Comparison of ENCODE assay signal across 11 cellular contexts in genomic region chr10:8403711-8404371, GRCh38.
DNase-seq lines count a peak whose midpoint lies in the region; ATAC-seq and TF ChIP-seq lines count a peak whose summit lies in the region.
"Had no signal": no experiment of that assay in that cellular context is flagged by ENCODE, and none has a peak within 500 bp of the region (broad histone marks: within the 10 kb centered on the region; RNA-seq: fewer than 3 reads in every experiment).

No MANE protein-coding gene starts in this region.

- no peaks in the 10 kb centered on the region for H3K9me3 Mint-ChIP-seq in Caco-2 (ENCODE audit: unreplicated experiment)
- no peaks in the 10 kb centered on the region for H3K9me3 Mint-ChIP-seq in GM23338
- no peaks in the 10 kb centered on the region for H3K9me3 Mint-ChIP-seq in activated T-helper 17 cell treated with anti-CD3 and anti-CD28 coated beads, Interleukin-2, amount 50 U/mL, for 72 hours
- H3K9me3 Mint-ChIP-seq in naive B cell = no peaks in the 10 kb centered on the region

- no peaks in the 10 kb centered on the region for H3K9me2 ChIP-seq in GM23338 (ENCODE audit: insufficient read depth)

- H3K27ac Mint-ChIP-seq in Caco-2 (ENCODE audit: unreplicated experiment) (no peak overlapping the region), GM23338 (0 out of 2 replicates have a peak overlapping the region, but pooled peaks have one; percentile 37), naive B cell (peak overlapping the region in 2 of 6 donors; percentile 8 to 38)
- peak overlapping the region; percentile 94 for H3K27ac Mint-ChIP-seq in activated T-helper 17 cell treated with anti-CD3 and anti-CD28 coated beads, Interleukin-2, amount 50 U/mL, for 72 hours

- ATAC-seq in GM23338 (peak; percentile 93), naive B cell (ENCODE audit: low read depth in 2 of 2) (no peak), GM21381 (IDR thresholded peaks at IDR 0.05; ENCODE audit: unreplicated experiment) (no peak), GM21447 (IDR thresholded peaks at IDR 0.05; ENCODE audit: unreplicated experiment) (no peak)
- no peak for ATAC-seq in activated T-helper 17 cell treated with anti-CD3 and anti-CD28 coated beads, Interleukin-2, amount 50 U/mL, for 72 hours (replicated peaks)

- CTCF ChIA-PET in Caco-2 (lab: Charles Lee) = interaction anchor here (0.7 kb wide), 1 partner anchor 268 kb away, joined by 3 read pairs; no protein-coding TSS in a partner anchor

- peak; percentile 44 to 57 for TF ChIP-seq CTCF in Caco-2 (IDR thresholded peaks at IDR 0.05; ENCODE audit: insufficient read depth in 1 of 2, low read depth in 1 of 2, low read length in 1 of 2, severe bottlenecking in 1 of 2, unreplicated experiment in 1 of 2)
- peak; percentile 63 to 65 for TF ChIP-seq CTCF in GM23338 (conservative IDR thresholded peaks at IDR 0.05; ENCODE audit: low read depth in 2 of 2)

- peaks cover 21% of the 10 kb centered on the region for H3K4me1 Mint-ChIP-seq in Caco-2 (ENCODE audit: low read depth, unreplicated experiment)
- peaks cover 30% of the 10 kb centered on the region for H3K4me1 Mint-ChIP-seq in GM23338
- peaks cover 51% of the 10 kb centered on the region for H3K4me1 Mint-ChIP-seq in activated T-helper 17 cell treated with anti-CD3 and anti-CD28 coated beads, Interleukin-2, amount 50 U/mL, for 72 hours
- peaks cover 8 to 19% (median 12%) of the 10 kb centered on the region in 3 donors for H3K4me1 Mint-ChIP-seq in naive B cell

- no peak overlapping the region for H3K4me2 ChIP-seq in GM23338

- H3K27me3 ChIP-seq in Caco-2 (replicated peaks; ENCODE audit: control insufficient read depth, insufficient read depth, low read length) = no peaks in the 10 kb centered on the region
- H3K27me3 ChIP-seq in GM23338 (ENCODE audit: insufficient read depth) = no peaks in the 10 kb centered on the region
- H3K27me3 ChIP-seq: SJCRH30 had no signal

- intact Hi-C loops in Caco-2 (cut with micrococcal nuclease; ENCODE audit: unreplicated experiment) = no loop called here

- H3K9me3 ChIP-seq in Caco-2 = no peaks in the 10 kb centered on the region
- H3K9me3 ChIP-seq: SJCRH30 had no signal

- H4K20me1 ChIP-seq in GM23338 (replicated peaks; ENCODE audit: insufficient read depth) = no peaks in the 10 kb centered on the region

- H3K79me2 ChIP-seq in GM23338 (replicated peaks; ENCODE audit: insufficient read depth) = no peaks in the 10 kb centered on the region

- no peak overlapping the region for H3K27ac ChIP-seq in GM23338 (ENCODE audit: low read depth)
- H3K27ac ChIP-seq: SJCRH30 had no signal

- peak in 1 of 2 experiments; percentile 49 for DNase-seq in Caco-2
- peak; percentile 70 for DNase-seq in GM23338 (ENCODE audit: low spot score)
- no peak for DNase-seq in naive B cell
- no peak for DNase-seq in stimulated activated CD4-positive, alpha-beta T cell treated with anti-CD3 and anti-CD28 coated beads, Interleukin-4, amount 100 ng/mL, for 24 hours
- DNase-seq in DMS53 (lab: John Stamatoyannopoulos, UW) = no peak
- DNase-seq: NCI-H1092, NCI-H510A, SJCRH30 had no signal

- no peaks in the 10 kb centered on the region for H3K36me3 ChIP-seq in Caco-2 (ENCODE audit: control insufficient read depth, insufficient read depth, low read length)
- no peaks in the 10 kb centered on the region for H3K36me3 ChIP-seq in GM23338 (ENCODE audit: insufficient read depth)
- H3K36me3 ChIP-seq: SJCRH30 had no signal

- H3K4me1 ChIP-seq in Caco-2 = peaks cover 40% of the 10 kb centered on the region
- peaks cover 22% of the 10 kb centered on the region for H3K4me1 ChIP-seq in GM23338 (ENCODE audit: insufficient read depth)
- H3K4me1 ChIP-seq: SJCRH30 had no signal

- no TSS peak for BruUV-seq in Caco-2 (replicated peaks; lab: Mats Ljungman, UMichigan)

- POLR2A ChIA-PET in Caco-2 (lab: Charles Lee) = no interaction called here

- H3F3A ChIP-seq in GM23338 (replicated peaks; ENCODE audit: low read depth) = no peaks in the 10 kb centered on the region

- H2AFZ ChIP-seq in GM23338 = no peak overlapping the region

- H3K4me3 Mint-ChIP-seq in Caco-2 (ENCODE audit: unreplicated experiment) = no peak overlapping the region
- H3K4me3 Mint-ChIP-seq in GM23338 = no peak overlapping the region
- peak overlapping the region; percentile 77 for H3K4me3 Mint-ChIP-seq in activated T-helper 17 cell treated with anti-CD3 and anti-CD28 coated beads, Interleukin-2, amount 50 U/mL, for 72 hours
- peak overlapping the region in 5 of 8 donors; percentile 42 to 69 (median 54) for H3K4me3 Mint-ChIP-seq in naive B cell

- H3K36me3 Mint-ChIP-seq in Caco-2 (ENCODE audit: insufficient read depth, unreplicated experiment) = no peaks in the 10 kb centered on the region
- H3K36me3 Mint-ChIP-seq in GM23338 (ENCODE audit: low read depth) = no peaks in the 10 kb centered on the region
- H3K36me3 Mint-ChIP-seq in activated T-helper 17 cell treated with anti-CD3 and anti-CD28 coated beads, Interleukin-2, amount 50 U/mL, for 72 hours (ENCODE audit: low read depth) = peaks cover 6% of the 10 kb centered on the region
- H3K36me3 Mint-ChIP-seq in naive B cell = no peaks in the 10 kb centered on the region

- H3K4me3 ChIP-seq in Caco-2 (ENCODE audit: low read depth, low read length) (no peak overlapping the region), GM23338 (no peak overlapping the region)
- H3K4me3 ChIP-seq: SJCRH30 had no signal

- H3K27me3 Mint-ChIP-seq in Caco-2 (ENCODE audit: insufficient read depth, unreplicated experiment) (no peaks in the 10 kb centered on the region), GM23338 (ENCODE audit: insufficient read depth, low read depth, poor library complexity) (peaks cover 2% of the 10 kb centered on the region), naive B cell (peaks cover 5 to 15% (median 6%) of the 10 kb centered on the region in 3 donors)
- H3K27me3 Mint-ChIP-seq in activated T-helper 17 cell treated with anti-CD3 and anti-CD28 coated beads, Interleukin-2, amount 50 U/mL, for 72 hours = no peaks in the 10 kb centered on the region

TF ChIP-seq in GM23338, 12 proteins besides CTCF, POLR2A, EP300 and RAD21:
- no peak for TF ChIP-seq CREB1 (CRISPR knock-in tag; IDR thresholded peaks at IDR 0.05; ENCODE audit: low read depth)
- TF ChIP-seq ZNF462 (CRISPR knock-in tag; IDR thresholded peaks at IDR 0.05) = 0 out of 2 replicates have a peak, but pooled peaks have one; percentile 22
TF ChIP-seq in GM23338: peak in this region for 1.

Comparison
In these comparisons a context has a peak if more than half of its experiments do, and no peak if none do; other contexts are left out.
1. H3K4me3 Mint-ChIP-seq: peak in activated T-helper 17 cell treated with anti-CD3 and anti-CD28 coated beads, Interleukin-2, amount 50 U/mL, for 72 hours (single experiment) and naive B cell (5 of 8); none in Caco-2 (single experiment) and GM23338 (single experiment).